In genomic region chr1:167304165-167304564, GRCh38 we compare ENCODE assay signal across 25 cellular contexts.
DNase-seq lines count a peak whose midpoint lies in the region; ATAC-seq, FAIRE-seq and TF ChIP-seq lines count a peak whose summit lies in the region.
"Had no signal": no experiment of that assay in that cellular context is flagged by ENCODE, and none has a peak within 500 bp of the region (broad histone marks: within the 10 kb centered on the region; RNA-seq: fewer than 3 reads in every experiment).

No MANE protein-coding gene starts in this region.

- ATAC-seq in HepG2 (no peak), right lobe of liver (no peak), GM21447 (IDR thresholded peaks at IDR 0.05; ENCODE audit: unreplicated experiment) (no peak)
- ATAC-seq: GM12878 had no signal

- no peak for FAIRE-seq in HepG2 (lab: Jason Lieb, UNC)
- FAIRE-seq: A204.1, GM12878, GM12892, GM18507 had no signal

- intact Hi-C loops in HepG2 (cut with micrococcal nuclease; ENCODE audit: unreplicated experiment): no loop called here
- intact Hi-C loops in right lobe of liver (cut with DNase I): no loop called here

- H2AFZ ChIP-seq in HepG2 (ENCODE audit: low read length): no peak overlapping the region
- no peak overlapping the region for H2AFZ ChIP-seq in OCI-LY1 (ENCODE audit: low read length)

- TF ChIP-seq CTCF in HepG2 (CRISPR knock-in tag; IDR thresholded peaks at IDR 0.05) (no peak), right lobe of liver (IDR thresholded peaks at IDR 0.05) (no peak), OCI-LY1 (IDR thresholded peaks at IDR 0.05; ENCODE audit: low read length) (no peak)

- H3K27me3 ChIP-seq in HepG2 (ENCODE audit: control insufficient read depth in 1 of 2, insufficient read depth in 2 of 2, low read length in 2 of 2) (no peaks in the 10 kb centered on the region), right lobe of liver (no peaks in the 10 kb centered on the region), OCI-LY1 (ENCODE audit: insufficient read depth, low read length) (no peaks in the 10 kb centered on the region)
- H3K27me3 ChIP-seq: BE2C, BLaER1 had no signal

- no peak overlapping the region for H3K4me3 ChIP-seq in HepG2 (replicated peaks in 1 of 3; ENCODE audit: insufficient read depth in 1 of 3, low read depth in 2 of 3, low read length in 3 of 3)
- no peak overlapping the region for H3K4me3 ChIP-seq in right lobe of liver
- H3K4me3 ChIP-seq in OCI-LY1 (ENCODE audit: low read depth, low read length, poor library complexity, severe bottlenecking): no peak overlapping the region
- H3K4me3 ChIP-seq: BLaER1, GM12878 had no signal

- no peak for TF ChIP-seq POLR2A in HepG2 (IDR thresholded peaks at IDR 0.05; ENCODE audit: insufficient read depth in 1 of 2, low read depth in 2 of 2, low read length in 2 of 2)
- TF ChIP-seq POLR2A in right lobe of liver (IDR thresholded peaks at IDR 0.05): no peak

- TF ChIP-seq RAD21 in HepG2 (CRISPR knock-in tag; IDR thresholded peaks at IDR 0.05): no peak

- H3K9ac ChIP-seq in HepG2 (ENCODE audit: insufficient read depth, low read depth, low read length) (no peak overlapping the region), OCI-LY1 (ENCODE audit: low read length) (no peak overlapping the region)
- H3K9ac ChIP-seq: BLaER1 had no signal

- H3K36me3 ChIP-seq in HepG2 (replicated peaks in 1 of 2; ENCODE audit: control insufficient read depth in 1 of 2, insufficient read depth in 2 of 2, low read length in 2 of 2): no peaks in the 10 kb centered on the region
- H3K36me3 ChIP-seq in right lobe of liver: no peaks in the 10 kb centered on the region
- H3K36me3 ChIP-seq in OCI-LY1 (ENCODE audit: insufficient read depth, low read length): no peaks in the 10 kb centered on the region
- H3K36me3 ChIP-seq: BE2C, BLaER1 had no signal

- TF ChIP-seq EP300 in HepG2 (IDR thresholded peaks at IDR 0.05; ENCODE audit: low read depth in 2 of 2, low read length in 2 of 2) (no peak), HepG2 (CRISPR knock-in tag; IDR thresholded peaks at IDR 0.05; ENCODE audit: borderline replicate concordance) (no peak)

- H3K27ac ChIP-seq in HepG2 (ENCODE audit: extremely low read length, insufficient read depth, low read length) (no peak overlapping the region), right lobe of liver (no peak overlapping the region), OCI-LY1 (ENCODE audit: low read depth, low read length, poor library complexity, severe bottlenecking) (peak overlapping the region; percentile 9)
- H3K27ac ChIP-seq: BLaER1 had no signal

- H3K9me2 ChIP-seq in OCI-LY1 (ENCODE audit: low read depth, low read length): no peaks in the 10 kb centered on the region

- no peak for DNase-seq in HepG2 (ENCODE audit: low spot score)
- no peak for DNase-seq in right lobe of liver
- no peak for DNase-seq in NCI-H524 treated with DMSO at 0.1 percent for 48 hours (lab: John Stamatoyannopoulos, UW)
- DNase-seq: 8988T; ACHN; BE2C; C1 segment of cervical spinal cord; CD4-positive, alpha-beta memory T cell; CD4-positive, CD25-positive, alpha-beta regulatory T cell; CD8-positive, alpha-beta memory T cell; COR-L47; DMS 273 treated with DMSO at 0.1 percent for 48 hours; DMS153; DMS53; DMS79; DND-41; EL; GDM1 had no signal

- in situ Hi-C loops in HepG2 (cut with HindIII; ENCODE audit: extremely low pct_ligation_motif_present, low pct_unique_long_range_greater_than_20kb): no loop called here

- no peak overlapping the region for H3K4me2 ChIP-seq in HepG2 (ENCODE audit: low read depth, low read length)
- H3K4me2 ChIP-seq in OCI-LY1 (ENCODE audit: low read length): no peak overlapping the region
- H3K4me2 ChIP-seq: BLaER1 had no signal

- POLR2A ChIA-PET in HepG2 (lab: Yijun Ruan, JAX): no interaction called here

- BruUV-seq in HepG2 (replicated peaks; lab: Mats Ljungman, UMichigan): no TSS peak

- no peaks in the 10 kb centered on the region for H3F3A ChIP-seq in OCI-LY1 (ENCODE audit: insufficient read depth, low read length)

- H3K79me2 ChIP-seq in HepG2 (ENCODE audit: insufficient read depth, low read length) (peaks cover 15% of the 10 kb centered on the region), OCI-LY1 (ENCODE audit: insufficient read depth, low read length) (no peaks in the 10 kb centered on the region)

- no peaks in the 10 kb centered on the region for H4K20me1 ChIP-seq in HepG2 (ENCODE audit: insufficient read depth, low read length)
- H4K20me1 ChIP-seq in OCI-LY1 (ENCODE audit: insufficient read depth, low read length): no peaks in the 10 kb centered on the region

- CTCF ChIA-PET in HepG2 (lab: Yijun Ruan, JAX; ENCODE audit: low intra/inter-chr PET ratio, low total read pairs): no interaction called here

- H3K9me3 ChIP-seq in HepG2 (ENCODE audit: low read length): no peaks in the 10 kb centered on the region
- H3K9me3 ChIP-seq in right lobe of liver: no peaks in the 10 kb centered on the region
- H3K9me3 ChIP-seq in OCI-LY1 (ENCODE audit: low read length): no peaks in the 10 kb centered on the region
- H3K9me3 ChIP-seq: BE2C had no signal

- H3K4me1 ChIP-seq in HepG2 (ENCODE audit: insufficient read depth, low read length) (peaks cover 19% of the 10 kb centered on the region), right lobe of liver (peaks cover 0 to 6% (median 0%) of the 10 kb centered on the region in 4 donors), OCI-LY1 (ENCODE audit: insufficient read depth, low read length, severe bottlenecking) (peaks cover 78% of the 10 kb centered on the region)
- H3K4me1 ChIP-seq: BE2C had no signal

- 95% methylated on average over 4 of the region's 4 CpGs for WGBS in HepG2 (ENCODE audit: low lambda C conversion rate)
- WGBS in right lobe of liver (ENCODE audit: insufficient coverage, low coverage, low lambda C conversion rate, missing lambda C conversion rate): 90% methylated on average over 4 of the region's 4 CpGs

TF ChIP-seq in HepG2, 621 proteins besides CTCF, POLR2A, EP300 and RAD21:
- no peak for TF ChIP-seq ZNF446 (CRISPR knock-in tag; IDR thresholded peaks at IDR 0.05)
- peak; percentile 60; the same call in 1 of the 2 replicates for TF ChIP-seq ZNF629 (CRISPR knock-in tag; conservative IDR thresholded peaks at IDR 0.05)
